29 cellular contexts compared by ENCODE assay signal in genomic region chr2:224569654-224570053, GRCh38. TPM values are rescaled to one million over a fixed set of nuclear protein-coding genes. Genes with fewer than 3 reads are reported as not detected.
DNase-seq lines count a peak whose midpoint lies in the region; ATAC-seq and TF ChIP-seq lines count a peak whose summit lies in the region.
"Had no signal": no experiment of that assay in that cellular context is flagged by ENCODE, and none has a peak within 500 bp of the region (broad histone marks: within the 10 kb centered on the region; RNA-seq: fewer than 3 reads in every experiment).

No MANE protein-coding gene starts in this region.

- ATAC-seq in CD4-positive, CD25-positive, alpha-beta regulatory T cell (ENCODE audit: low read depth in 2 of 2), result no peak
- ATAC-seq in GM18858 (IDR thresholded peaks at IDR 0.05; ENCODE audit: unreplicated experiment), result no peak

- TF ChIP-seq CTCF in endodermal cell (conservative IDR thresholded peaks at IDR 0.05), result no peak

- POLR2A ChIA-PET in activated CD4-positive, alpha-beta memory T cell treated with anti-CD3 and anti-CD28 coated beads, Interleukin-2, amount 10 ng/mL, durations not matched to agents 7 days and 5 days (lab: Charles Lee), result interaction anchor here (1.9 kb wide), 1 partner anchor 10 kb away, joined by 7 read pairs; no protein-coding TSS in a partner anchor

- H3K4me3 Mint-ChIP-seq in CD4-positive, CD25-positive, alpha-beta regulatory T cell, result peak overlapping the region in 2 of 4 donors; percentile 61 to 63
- no peak overlapping the region for H3K4me3 Mint-ChIP-seq in activated CD4-positive, alpha-beta memory T cell treated with anti-CD3 and anti-CD28 coated beads, Interleukin-2, amount 10 ng/mL, durations not matched to agents 7 days and 5 days
- H3K4me3 Mint-ChIP-seq in endodermal cell, result no peak overlapping the region
- H3K4me3 Mint-ChIP-seq: activated CD4-positive, alpha-beta T cell treated with anti-CD3 and anti-CD28 coated beads, Interleukin-2, amount 10 ng/mL, durations not matched to agents 24 days and 14 days; activated CD8-positive, alpha-beta memory T cell treated with anti-CD3 and anti-CD28 coated beads, Interleukin-2, amount 10 ng/mL, durations not matched to agents 7 days and 5 days; nephron had no signal

- CTCF ChIA-PET in activated CD4-positive, alpha-beta memory T cell treated with anti-CD3 and anti-CD28 coated beads, Interleukin-2, amount 10 ng/mL, durations not matched to agents 7 days and 5 days (lab: Charles Lee), result interaction anchor here (0.7 to 0.9 kb wide), 2 partner anchors 28 to 62 kb away, joined by 3 read pairs; no protein-coding TSS in a partner anchor

- no peak overlapping the region for H3K9ac ChIP-seq in endodermal cell (ENCODE audit: extremely low read depth, low read length, poor library complexity, severe bottlenecking)
- H3K9ac ChIP-seq: BLaER1, parathyroid adenoma had no signal

- peaks cover 76% of the 10 kb centered on the region for H3K4me1 ChIP-seq in CD4-positive, CD25-positive, alpha-beta regulatory T cell (ENCODE audit: control insufficient read depth, insufficient read depth, low read length, poor library complexity, severe bottlenecking)
- H3K4me1 ChIP-seq in SJSA1 (replicated peaks), result peaks cover 44% of the 10 kb centered on the region
- peaks cover 3% of the 10 kb centered on the region for H3K4me1 ChIP-seq in endodermal cell (ENCODE audit: control insufficient read depth, insufficient read depth, low read length)
- H3K4me1 ChIP-seq: Caco-2 had no signal

- peaks cover 2% of the 10 kb centered on the region for H3K27me3 Mint-ChIP-seq in CD4-positive, CD25-positive, alpha-beta regulatory T cell
- H3K27me3 Mint-ChIP-seq in activated CD4-positive, alpha-beta memory T cell treated with anti-CD3 and anti-CD28 coated beads, Interleukin-2, amount 10 ng/mL, durations not matched to agents 7 days and 5 days, result no peaks in the 10 kb centered on the region
- H3K27me3 Mint-ChIP-seq in endodermal cell (ENCODE audit: insufficient read depth), result no peaks in the 10 kb centered on the region
- H3K27me3 Mint-ChIP-seq: activated CD4-positive, alpha-beta T cell treated with anti-CD3 and anti-CD28 coated beads, Interleukin-2, amount 10 ng/mL, durations not matched to agents 24 days and 14 days; activated CD8-positive, alpha-beta memory T cell treated with anti-CD3 and anti-CD28 coated beads, Interleukin-2, amount 10 ng/mL, durations not matched to agents 7 days and 5 days; activated naive CD8-positive, alpha-beta T cell had no signal

- H3K27ac ChIP-seq in CD4-positive, CD25-positive, alpha-beta regulatory T cell (ENCODE audit: insufficient read depth, low read length, poor library complexity, severe bottlenecking), result no peak overlapping the region
- H3K27ac ChIP-seq in SJSA1 (peak overlapping the region; percentile 50), endodermal cell (ENCODE audit: low read depth, low read length) (no peak overlapping the region)
- H3K27ac ChIP-seq: ascending aorta, BLaER1, parathyroid adenoma, upper lobe of left lung, WERI-Rb-1 had no signal

- no peak for DNase-seq in CD4-positive, CD25-positive, alpha-beta regulatory T cell
- peak in 1 of 2 experiments; percentile 51 for DNase-seq in SJSA1 (ENCODE audit: low read depth in 1 of 2, low spot score in 2 of 2)
- peak; percentile 48 for DNase-seq in fibroblast of gingiva (ENCODE audit: low read depth)
- DNase-seq in renal cortical epithelial cell (ENCODE audit: low read depth), result peak; percentile 31
- no peak for DNase-seq in activated CD4-positive, alpha-beta memory T cell treated with anti-CD3 and anti-CD28 coated beads, Interleukin-2, amount 10 ng/mL, durations not matched to agents 7 days and 5 days
- no peak for DNase-seq in DMS53 (lab: John Stamatoyannopoulos, UW)
- no peak for DNase-seq in endodermal cell
- DNase-seq: ACHN; activated CD4-positive, alpha-beta T cell treated with anti-CD3 and anti-CD28 coated beads, Interleukin-2, amount 10 ng/mL, durations not matched to agents 24 days and 14 days; activated CD8-positive, alpha-beta memory T cell treated with anti-CD3 and anti-CD28 coated beads, Interleukin-2, amount 10 ng/mL, durations not matched to agents 7 days and 5 days; Caco-2; cerebellar nuclear complex; hypothalamus; islet precursor cell; left ventricle myocardium superior; midbrain; NCI-H1092; NCI-H2029; NCI-H226; substantia nigra; upper lobe of left lung; WERI-Rb-1 had no signal

- H3K4me3 ChIP-seq in CD4-positive, CD25-positive, alpha-beta regulatory T cell (ENCODE audit: low read depth, low read length), result peak overlapping the region; percentile 51
- H3K4me3 ChIP-seq in SJSA1 (no peak overlapping the region), endodermal cell (ENCODE audit: low read length) (no peak overlapping the region)
- H3K4me3 ChIP-seq: ascending aorta, BLaER1, HAP-1, upper lobe of left lung had no signal

- H3K9me3 ChIP-seq in CD4-positive, CD25-positive, alpha-beta regulatory T cell (ENCODE audit: control insufficient read depth in 2 of 2, low read length in 2 of 2), result peaks cover 0 to 3% of the 10 kb centered on the region in 2 experiments
- H3K9me3 ChIP-seq in SJSA1 (replicated peaks) (no peaks in the 10 kb centered on the region), endodermal cell (ENCODE audit: control insufficient read depth, low read length) (peaks cover 8% of the 10 kb centered on the region)
- H3K9me3 ChIP-seq: ascending aorta, Caco-2, HAP-1, upper lobe of left lung had no signal

- H3K4me1 Mint-ChIP-seq in CD4-positive, CD25-positive, alpha-beta regulatory T cell, result peaks cover 49 to 86% (median 72%) of the 10 kb centered on the region in 4 donors
- peaks cover 37% of the 10 kb centered on the region for H3K4me1 Mint-ChIP-seq in activated CD4-positive, alpha-beta memory T cell treated with anti-CD3 and anti-CD28 coated beads, Interleukin-2, amount 10 ng/mL, durations not matched to agents 7 days and 5 days
- H3K4me1 Mint-ChIP-seq in endodermal cell, result peaks cover 38% of the 10 kb centered on the region

- H3K9me3 Mint-ChIP-seq in CD4-positive, CD25-positive, alpha-beta regulatory T cell, result peaks cover 0 to 4% (median 0%) of the 10 kb centered on the region in 7 donors
- peaks cover 7% of the 10 kb centered on the region for H3K9me3 Mint-ChIP-seq in activated CD4-positive, alpha-beta memory T cell treated with anti-CD3 and anti-CD28 coated beads, Interleukin-2, amount 10 ng/mL, durations not matched to agents 7 days and 5 days
- H3K9me3 Mint-ChIP-seq in endodermal cell, result no peaks in the 10 kb centered on the region

- H3K36me3 Mint-ChIP-seq in CD4-positive, CD25-positive, alpha-beta regulatory T cell, result peaks cover 25% of the 10 kb centered on the region
- H3K36me3 Mint-ChIP-seq in activated CD4-positive, alpha-beta memory T cell treated with anti-CD3 and anti-CD28 coated beads, Interleukin-2, amount 10 ng/mL, durations not matched to agents 7 days and 5 days (ENCODE audit: low read depth), result peaks cover 37% of the 10 kb centered on the region
- H3K36me3 Mint-ChIP-seq in endodermal cell (ENCODE audit: low read depth), result peaks cover 23% of the 10 kb centered on the region

- no peaks in the 10 kb centered on the region for H3K27me3 ChIP-seq in CD4-positive, CD25-positive, alpha-beta regulatory T cell (ENCODE audit: control insufficient read depth, insufficient read depth, low read length)
- no peaks in the 10 kb centered on the region for H3K27me3 ChIP-seq in SJSA1 (replicated peaks)
- H3K27me3 ChIP-seq in endodermal cell (ENCODE audit: control insufficient read depth, insufficient read depth, low read length, poor library complexity, severe bottlenecking), result no peaks in the 10 kb centered on the region
- H3K27me3 ChIP-seq: ascending aorta, BLaER1, upper lobe of left lung had no signal

- H3K27ac Mint-ChIP-seq in CD4-positive, CD25-positive, alpha-beta regulatory T cell, result peak overlapping the region in 1 of 3 donors; percentile 51
- H3K27ac Mint-ChIP-seq in activated CD4-positive, alpha-beta memory T cell treated with anti-CD3 and anti-CD28 coated beads, Interleukin-2, amount 10 ng/mL, durations not matched to agents 7 days and 5 days, result no peak overlapping the region
- no peak overlapping the region for H3K27ac Mint-ChIP-seq in endodermal cell
- H3K27ac Mint-ChIP-seq: activated CD8-positive, alpha-beta memory T cell treated with anti-CD3 and anti-CD28 coated beads, Interleukin-2, amount 10 ng/mL, durations not matched to agents 7 days and 5 days had no signal

- H3K36me3 ChIP-seq in CD4-positive, CD25-positive, alpha-beta regulatory T cell (ENCODE audit: control insufficient read depth, insufficient read depth, low read length), result peaks cover 12% of the 10 kb centered on the region
- H3K36me3 ChIP-seq in SJSA1 (peaks cover 26% of the 10 kb centered on the region), endodermal cell (ENCODE audit: control insufficient read depth, insufficient read depth, low read length) (peaks cover 21% of the 10 kb centered on the region)
- H3K36me3 ChIP-seq: ascending aorta, HAP-1, upper lobe of left lung had no signal

RNA-seq across cellular contexts. Expression of gene CUL3, which starts 15.5 kb away (rescaled TPM):
- 139 TPM for total RNA-seq in CD4-positive, CD25-positive, alpha-beta regulatory T cell
- 10 to 100 TPM; 26.1 to 47.9 (median 37.0) TPM for polyA plus RNA-seq in CD4-positive, CD25-positive, alpha-beta regulatory T cell
- total RNA-seq in SJSA1 (2014; rRNA removed; shearing (Covaris generic)), result 92.3 and 94.7 TPM in 2 replicates
- total RNA-seq in renal cortical epithelial cell (84.4 and 139 TPM in 2 replicates), endodermal cell (10 to 100 TPM; 78.4 to 89.9 TPM)
- 10 to 100 TPM; 66.9 to 72.7 TPM for total RNA-seq in activated CD4-positive, alpha-beta memory T cell treated with anti-CD3 and anti-CD28 coated beads, Interleukin-2, amount 10 ng/mL, durations not matched to agents 7 days and 5 days
- polyA plus RNA-seq in endodermal cell (2013, experiment 1 of 2), result 95.6 TPM
- 101 TPM for polyA plus RNA-seq in endodermal cell (2013, experiment 2 of 2)

Comparison
In these comparisons a context has a peak if more than half of its experiments do, and no peak if none do; other contexts are left out.
1. DNase-seq: peak in fibroblast of gingiva (single experiment) and renal cortical epithelial cell (single experiment); none in CD4-positive, CD25-positive, alpha-beta regulatory T cell (0 of 3), activated CD4-positive, alpha-beta memory T cell treated with anti-CD3 and anti-CD28 coated beads, Interleukin-2, amount 10 ng/mL, durations not matched to agents 7 days and 5 days (single experiment), DMS53 (single experiment) and endodermal cell (single experiment).